ENCODE assay signal across 6 cellular contexts in genomic region chr2:23611839-23612238, GRCh38.
"Had no signal": no experiment of that assay in that cellular context is flagged by ENCODE, and none has a peak within 500 bp of the region (broad histone marks: within the 10 kb centered on the region; RNA-seq: fewer than 3 reads in every experiment).

No MANE protein-coding gene starts in this region.

- DNase-seq: IMR-90, KBM-7, KG1 had no signal

- H3K4me3 ChIP-seq: K562 had no signal

- H3K27ac ChIP-seq: HL-60, KMS-11 had no signal
